9 cellular contexts compared by ENCODE assay signal in the genomic region with DNA sequence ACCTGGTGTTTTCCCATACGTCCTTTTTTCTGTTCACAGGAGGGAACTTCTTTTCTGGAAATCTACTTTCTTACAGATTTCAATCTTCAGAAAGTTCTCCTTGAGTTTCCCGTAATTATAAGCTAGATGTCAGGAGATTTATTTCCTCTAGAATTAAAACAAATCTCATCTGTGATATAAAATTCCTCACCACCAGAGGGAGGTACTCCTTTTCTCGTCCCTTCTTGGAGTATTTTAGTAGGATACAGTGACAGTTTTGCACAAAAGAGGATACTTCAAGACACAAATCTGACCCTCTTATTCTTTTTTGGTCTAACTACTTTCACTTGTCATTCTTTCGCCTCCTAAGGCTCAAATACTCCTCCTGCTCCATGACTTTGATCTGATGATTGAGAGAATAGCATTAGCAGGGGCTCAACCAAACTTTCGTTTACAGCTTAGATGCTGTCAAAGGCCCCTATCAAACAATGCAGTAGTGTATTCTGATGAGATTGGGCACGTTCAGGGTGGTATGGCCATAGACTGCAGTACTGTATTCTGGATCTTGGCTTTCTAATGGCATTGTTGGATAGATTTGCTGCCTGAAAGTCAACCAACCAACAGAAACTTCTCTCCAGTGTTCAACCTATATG. TPM values are rescaled to one million over a fixed set of nuclear protein-coding genes. Genes with fewer than 3 reads are reported as not detected.
A peak's percentile ranks its signal among the peaks of the same experiment; 100 is the strongest.
DNase-seq lines count a peak whose midpoint lies in the region; ATAC-seq and TF ChIP-seq lines count a peak whose summit lies in the region.
"Had no signal": no experiment of that assay in that cellular context is flagged by ENCODE, and none has a peak within 500 bp of the region (broad histone marks: within the 10 kb centered on the region; RNA-seq: fewer than 3 reads in every experiment).

No MANE protein-coding gene starts in this region.

- no peaks in the 10 kb centered on the region for H3K27me3 ChIP-seq in ovary

- H3K27ac ChIP-seq in 22Rv1 (no peak overlapping the region), ovary (no peak overlapping the region)

- TF ChIP-seq CTCF in 22Rv1 (IDR thresholded peaks at IDR 0.05), result peak; percentile 53; the same call in 1 of the 2 replicates
- no peak for TF ChIP-seq CTCF in GM12865 (IDR thresholded peaks at IDR 0.05; ENCODE audit: insufficient read depth, low read depth, low read length, missing control alignments)
- no peak for TF ChIP-seq CTCF in ovary (IDR thresholded peaks at IDR 0.05)

- 77 to 82% (median 81%) methylated on average over 6 of the region's 6 CpGs for WGBS in ovary, 3 donors

- no peak for TF ChIP-seq EP300 in ovary (IDR thresholded peaks at IDR 0.05)

- no peak for TF ChIP-seq POLR2A in ovary (IDR thresholded peaks at IDR 0.05)

- no peaks in the 10 kb centered on the region for H3K9me3 ChIP-seq in ovary

- no peaks in the 10 kb centered on the region for H3K4me1 ChIP-seq in ovary (ENCODE audit: insufficient read depth)

- DNase-seq in GM12865 (ENCODE audit: low read depth) (peak; percentile 15), RPMI7951 (ENCODE audit: low read depth) (peak; percentile 20), foreskin melanocyte (peak; percentile 28), ovary (no peak), cerebellar nuclear complex (lab: John Stamatoyannopoulos, UW) (no peak), ecto neural progenitor cell (ENCODE audit: low spot score) (no peak)
- DNase-seq: activated CD4-positive, alpha-beta memory T cell treated with anti-CD3 and anti-CD28 coated beads for 36 hours had no signal

- H3K36me3 ChIP-seq in ovary, result no peaks in the 10 kb centered on the region

- H3K4me3 ChIP-seq in GM12865 (ENCODE audit: low read depth, low read length), result no peak overlapping the region
- no peak overlapping the region for H3K4me3 ChIP-seq in ovary

- intact Hi-C loops in ovary (cut with DNase I), result no loop called here

- no peak for ATAC-seq in HG03342 (IDR thresholded peaks at IDR 0.05; ENCODE audit: unreplicated experiment)

RNA-seq across cellular contexts. Expression of a gene that starts 38.0 kb away (rescaled TPM):
- 9.4 and 11.9 TPM in 2 replicates for total RNA-seq in RPMI7951 (2014; rRNA removed; shearing (Covaris generic))
- 10 to 100 TPM; 13.9 to 21.2 (median 17.8) TPM for total RNA-seq in ovary
- polyA plus RNA-seq in ovary, result 10 to 100 TPM; 13.3 to 26.3 TPM

Comparison
In these comparisons a context has a peak if more than half of its experiments do, and no peak if none do; other contexts are left out.
1. DNase-seq: peak in GM12865 (single experiment), RPMI7951 (single experiment) and foreskin melanocyte (single experiment); none in ovary (0 of 5), cerebellar nuclear complex (0 of 2) and ecto neural progenitor cell (single experiment).